12 cellular contexts compared by ENCODE assay signal in genomic region chr15:91694131-91694828, GRCh38.
DNase-seq lines count a peak whose midpoint lies in the region; ATAC-seq and TF ChIP-seq lines count a peak whose summit lies in the region.
"Had no signal": no experiment of that assay in that cellular context is flagged by ENCODE, and none has a peak within 500 bp of the region (broad histone marks: within the 10 kb centered on the region; RNA-seq: fewer than 3 reads in every experiment).

No MANE protein-coding gene starts in this region.

- H3K27ac Mint-ChIP-seq in activated CD4-positive, alpha-beta memory T cell treated with anti-CD3 and anti-CD28 coated beads for 36 hours: no peak overlapping the region
- H3K27ac Mint-ChIP-seq: effector memory CD8-positive, alpha-beta T cell had no signal

- no peaks in the 10 kb centered on the region for H3K9me3 Mint-ChIP-seq in activated CD4-positive, alpha-beta memory T cell treated with anti-CD3 and anti-CD28 coated beads for 36 hours
- H3K9me3 Mint-ChIP-seq: effector memory CD8-positive, alpha-beta T cell had no signal

- H3K27me3 Mint-ChIP-seq in activated CD4-positive, alpha-beta memory T cell treated with anti-CD3 and anti-CD28 coated beads for 36 hours: peaks cover 1% of the 10 kb centered on the region

- H3K27ac ChIP-seq in heart right ventricle (peak overlapping the region; percentile 68 to 88 (median 80)), rectal smooth muscle tissue (ENCODE audit: low read depth, low read length) (peak overlapping the region; percentile 65)

- no peaks in the 10 kb centered on the region for H3K27me3 ChIP-seq in heart right ventricle
- no peaks in the 10 kb centered on the region for H3K27me3 ChIP-seq in rectal smooth muscle tissue (ENCODE audit: control insufficient read depth, insufficient read depth, low read length)

- H3K4me3 ChIP-seq in heart right ventricle (peak overlapping the region in 7 of 10 donors; percentile 18 to 45 (median 32)), rectal smooth muscle tissue (ENCODE audit: low read length) (peak overlapping the region; percentile 44)

- WGBS in heart right ventricle, 2 donors: 50 to 58% methylated on average over 11 of the region's 11 CpGs

- intact Hi-C loops in heart right ventricle (cut with DNase I): no loop called here
- intact Hi-C loops in activated CD4-positive, alpha-beta memory T cell treated with anti-CD3 and anti-CD28 coated beads for 36 hours (cut with micrococcal nuclease): no loop called here

- H3K9ac ChIP-seq in rectal smooth muscle tissue (ENCODE audit: low read length): no peak overlapping the region

- CTCF ChIA-PET in activated CD4-positive, alpha-beta memory T cell treated with anti-CD3 and anti-CD28 coated beads for 36 hours (lab: Charles Lee): interaction anchor here (3.1 kb wide), 1 partner anchor 12 kb away, joined by 18 read pairs; no protein-coding TSS in a partner anchor

- POLR2A ChIA-PET in activated CD4-positive, alpha-beta memory T cell treated with anti-CD3 and anti-CD28 coated beads for 36 hours (lab: Charles Lee): no interaction called here

- H3K36me3 Mint-ChIP-seq in activated CD4-positive, alpha-beta memory T cell treated with anti-CD3 and anti-CD28 coated beads for 36 hours: no peaks in the 10 kb centered on the region

- H3K4me1 ChIP-seq in heart right ventricle: peaks cover 0 to 8% (median 3%) of the 10 kb centered on the region in 9 donors
- no peaks in the 10 kb centered on the region for H3K4me1 ChIP-seq in rectal smooth muscle tissue (ENCODE audit: control insufficient read depth, insufficient read depth, low read length)

- peak; percentile 70 for DNase-seq in Ammon's horn (ENCODE audit: low spot score)
- DNase-seq in heart right ventricle: peak; percentile 37 to 46
- DNase-seq in stimulated activated CD4-positive, alpha-beta T cell treated with anti-CD3 and anti-CD28 coated beads, Interleukin-12 subunit alpha, Interleukin-12 subunit beta, amount 100 ng/mL, for 4 hours: no peak
- no peak for DNase-seq in activated CD4-positive, alpha-beta memory T cell treated with anti-CD3 and anti-CD28 coated beads for 36 hours
- DNase-seq in COLO668 (lab: John Stamatoyannopoulos, UW; ENCODE audit: unreplicated experiment): no peak
- DNase-seq: activated CD4-positive, alpha-beta T cell treated with anti-CD3 and anti-CD28 coated beads, Interleukin-2, amount 50 U/mL, for 48 hours; DMS79; effector memory CD8-positive, alpha-beta T cell; stimulated activated naive CD8-positive, alpha-beta T cell treated with anti-CD3 and anti-CD28 coated beads, Interleukin-15, Interleukin-2, amounts not matched to agents 100 U/mL and 50 U/mL, for 24 hours had no signal

- no peak overlapping the region for H3K4me3 Mint-ChIP-seq in activated CD4-positive, alpha-beta memory T cell treated with anti-CD3 and anti-CD28 coated beads for 36 hours
- H3K4me3 Mint-ChIP-seq: effector memory CD8-positive, alpha-beta T cell had no signal

- H3K36me3 ChIP-seq in heart right ventricle: no peaks in the 10 kb centered on the region
- H3K36me3 ChIP-seq in rectal smooth muscle tissue (ENCODE audit: control insufficient read depth, insufficient read depth, low read length): no peaks in the 10 kb centered on the region

- peak; percentile 46; the same call in 2 of the 3 replicates for ATAC-seq in SK-N-SH treated with all-trans-retinoic acid at 6 μM for 48 hours
- ATAC-seq in heart right ventricle: peak; percentile 69 to 88 (median 82)
- ATAC-seq in GM19035 (IDR thresholded peaks at IDR 0.05; ENCODE audit: unreplicated experiment): no peak
- ATAC-seq: effector memory CD8-positive, alpha-beta T cell; stimulated activated naive CD8-positive, alpha-beta T cell treated with anti-CD3 and anti-CD28 coated beads, Interleukin-15, Interleukin-2, amounts not matched to agents 100 U/mL and 50 U/mL, for 24 hours had no signal

- H3K9me3 ChIP-seq in heart right ventricle: no peaks in the 10 kb centered on the region

- no peaks in the 10 kb centered on the region for H3K4me1 Mint-ChIP-seq in activated CD4-positive, alpha-beta memory T cell treated with anti-CD3 and anti-CD28 coated beads for 36 hours (ENCODE audit: low read depth)

- TF ChIP-seq CTCF in heart right ventricle (IDR thresholded peaks at IDR 0.05): no peak

TF ChIP-seq in SK-N-SH treated with all-trans-retinoic acid at 6 μM for 48 hours, 23 proteins besides CTCF, POLR2A, EP300 and RAD21:
- TF ChIP-seq TSHZ2 (CRISPR knock-in tag; IDR thresholded peaks at IDR 0.05) (0 out of 2 replicates have a peak, but pooled peaks have one; percentile 24), CSDC2 (CRISPR knock-in tag; IDR thresholded peaks at IDR 0.05) (no peak)

Comparison
In these comparisons a context has a peak if more than half of its experiments do, and no peak if none do; other contexts are left out.
1. DNase-seq: peak in Ammon's horn (single experiment) and heart right ventricle (2 of 2); none in stimulated activated CD4-positive, alpha-beta T cell treated with anti-CD3 and anti-CD28 coated beads, Interleukin-12 subunit alpha, Interleukin-12 subunit beta, amount 100 ng/mL, for 4 hours (single experiment), activated CD4-positive, alpha-beta memory T cell treated with anti-CD3 and anti-CD28 coated beads for 36 hours (single experiment) and COLO668 (single experiment).